Comparison of ENCODE assay signal across 15 cellular contexts in genomic region chr20:20488388-20488787, GRCh38.
"Had no signal": no experiment of that assay in that cellular context is flagged by ENCODE, and none has a peak within 500 bp of the region (broad histone marks: within the 10 kb centered on the region; RNA-seq: fewer than 3 reads in every experiment).

No MANE protein-coding gene starts in this region.

- H3K4me3 ChIP-seq: ascending aorta, left ventricle myocardium inferior, transverse colon had no signal

- DNase-seq: activated CD4-positive, alpha-beta T cell treated with anti-CD3 and anti-CD28 coated beads, Interleukin-2, amount 10 ng/mL, durations not matched to agents 7 days and 5 days; activated CD8-positive, alpha-beta memory T cell treated with anti-CD3 and anti-CD28 coated beads, Interleukin-2, amount 10 ng/mL, durations not matched to agents 7 days and 5 days; dermis blood vessel endothelial cell; effector memory CD8-positive, alpha-beta T cell; left ventricle myocardium inferior; natural killer cell; substantia nigra; transverse colon had no signal

- H3K9me3 Mint-ChIP-seq: activated CD4-positive, alpha-beta T cell treated with anti-CD3 and anti-CD28 coated beads, Interleukin-2, amount 10 ng/mL, durations not matched to agents 7 days and 5 days; effector memory CD8-positive, alpha-beta T cell; natural killer cell; T-helper 1 cell treated with Interleukin-12 subunit alpha and Interleukin-12 subunit beta and Interleukin-4 antibody, amounts not matched to agents 30 μg/mL and 1 μg/mL, for 36 hours had no signal

- H3K9ac ChIP-seq: parathyroid adenoma had no signal

- H3K4me1 Mint-ChIP-seq: natural killer cell had no signal

- H3K27me3 Mint-ChIP-seq: activated CD4-positive, alpha-beta T cell treated with anti-CD3 and anti-CD28 coated beads, Interleukin-2, amount 10 ng/mL, durations not matched to agents 7 days and 5 days; activated CD8-positive, alpha-beta memory T cell treated with anti-CD3 and anti-CD28 coated beads, Interleukin-2, amount 10 ng/mL, durations not matched to agents 7 days and 5 days; effector memory CD8-positive, alpha-beta T cell; memory B cell had no signal

- ATAC-seq: activated CD8-positive, alpha-beta memory T cell treated with anti-CD3 and anti-CD28 coated beads, Interleukin-2, amount 10 ng/mL, durations not matched to agents 7 days and 5 days; effector memory CD8-positive, alpha-beta T cell; natural killer cell; WTC11 had no signal

- H3K36me3 ChIP-seq: transverse colon had no signal

- H3K9me3 ChIP-seq: ascending aorta, left ventricle myocardium inferior, neutrophil, transverse colon had no signal

- H3K4me3 Mint-ChIP-seq: activated CD4-positive, alpha-beta T cell treated with anti-CD3 and anti-CD28 coated beads, Interleukin-2, amount 10 ng/mL, durations not matched to agents 7 days and 5 days; activated CD8-positive, alpha-beta memory T cell treated with anti-CD3 and anti-CD28 coated beads, Interleukin-2, amount 10 ng/mL, durations not matched to agents 7 days and 5 days; effector memory CD8-positive, alpha-beta T cell; memory B cell; natural killer cell; T-helper 1 cell treated with Interleukin-12 subunit alpha and Interleukin-12 subunit beta and Interleukin-4 antibody, amounts not matched to agents 30 μg/mL and 1 μg/mL, for 36 hours; WTC11 had no signal

- H3K27me3 ChIP-seq: ascending aorta, foreskin keratinocyte, neutrophil, transverse colon had no signal

- H3K27ac Mint-ChIP-seq: activated CD4-positive, alpha-beta T cell treated with anti-CD3 and anti-CD28 coated beads, Interleukin-2, amount 10 ng/mL, durations not matched to agents 7 days and 5 days; activated CD8-positive, alpha-beta memory T cell treated with anti-CD3 and anti-CD28 coated beads, Interleukin-2, amount 10 ng/mL, durations not matched to agents 7 days and 5 days; memory B cell; natural killer cell; T-helper 1 cell treated with Interleukin-12 subunit alpha and Interleukin-12 subunit beta and Interleukin-4 antibody, amounts not matched to agents 30 μg/mL and 1 μg/mL, for 36 hours; WTC11 had no signal

- H3K27ac ChIP-seq: ascending aorta, foreskin keratinocyte, left ventricle myocardium inferior, neutrophil, parathyroid adenoma, transverse colon had no signal

- H2AFZ ChIP-seq: parathyroid adenoma had no signal

- H3K4me1 ChIP-seq: ascending aorta, left ventricle myocardium inferior, parathyroid adenoma, transverse colon had no signal
